In the genomic region with DNA sequence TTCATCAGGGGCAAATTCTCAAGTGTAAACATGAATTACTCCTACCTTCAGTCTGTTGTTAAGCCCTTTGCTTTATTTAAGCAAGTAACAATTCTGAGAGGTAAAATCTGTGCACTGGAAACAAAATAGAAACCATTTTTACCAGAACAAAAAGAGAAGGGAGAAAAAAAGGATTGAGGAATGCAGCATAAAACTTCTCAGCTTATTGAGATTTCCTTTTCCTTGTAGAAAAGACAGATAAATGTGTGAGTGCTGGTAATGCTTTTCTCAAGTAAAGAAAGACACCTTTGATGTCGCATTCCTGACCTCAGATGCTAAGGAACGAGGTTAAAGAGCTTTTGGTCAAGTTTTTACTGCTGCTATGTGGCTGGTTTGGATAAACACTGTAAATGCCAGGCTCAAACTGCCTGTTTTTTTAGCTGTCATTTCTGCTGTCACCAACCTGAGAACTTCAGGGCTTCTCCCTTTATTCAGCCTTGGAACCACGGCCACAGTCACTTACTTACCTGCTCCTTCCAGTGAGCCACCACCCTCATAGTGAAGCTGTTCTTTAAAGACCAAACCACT, we compare ENCODE assay signal across 12 cellular contexts.
DNase-seq lines count a peak whose midpoint lies in the region; TF ChIP-seq lines count a peak whose summit lies in the region.
"Had no signal": no experiment of that assay in that cellular context is flagged by ENCODE, and none has a peak within 500 bp of the region (broad histone marks: within the 10 kb centered on the region; RNA-seq: fewer than 3 reads in every experiment).

No MANE protein-coding gene starts in this region.

- no peaks in the 10 kb centered on the region for H3K9me3 ChIP-seq in HUES6 (ENCODE audit: control insufficient read depth, insufficient read depth, low read depth, low read length)
- H3K9me3 ChIP-seq in ectodermal cell (ENCODE audit: control insufficient read depth, low read length) = no peaks in the 10 kb centered on the region
- no peaks in the 10 kb centered on the region for H3K9me3 ChIP-seq in tibial nerve
- H3K9me3 ChIP-seq: ascending aorta had no signal

- H3K9ac ChIP-seq in HUES6 (ENCODE audit: low read length) = no peak overlapping the region

- H3K36me3 ChIP-seq in HUES6 (ENCODE audit: control insufficient read depth, insufficient read depth, low read length) (no peaks in the 10 kb centered on the region), ectodermal cell (ENCODE audit: control insufficient read depth, insufficient read depth, low read length) (no peaks in the 10 kb centered on the region), tibial nerve (no peaks in the 10 kb centered on the region)
- H3K36me3 ChIP-seq: ascending aorta had no signal

- no peaks in the 10 kb centered on the region for H3K27me3 Mint-ChIP-seq in neural crest cell (ENCODE audit: low read depth)

- TF ChIP-seq EP300 in tibial nerve (IDR thresholded peaks at IDR 0.05) = no peak

- DNase-seq in neural crest cell (ENCODE audit: low read depth, low spot score) (no peak), tibial nerve (ENCODE audit: low spot score in 2 of 2) (no peak), iPS-NIHi11 (ENCODE audit: low spot score) (no peak), NOMO-1 (lab: John Stamatoyannopoulos, UW; ENCODE audit: unreplicated experiment in 2 of 2) (no peak)
- no peak for DNase-seq in activated CD4-positive, alpha-beta T cell treated with anti-CD3 and anti-CD28 coated beads, Interleukin-2, amount 50 U/mL, for 4 hours
- DNase-seq: activated gamma-delta T cell, left colon, NCI-H1105 treated with DMSO at 0.1 percent for 48 hours, trophoblast cell had no signal

- H3K27me3 ChIP-seq in HUES6 (ENCODE audit: control insufficient read depth, insufficient read depth, low read length) (no peaks in the 10 kb centered on the region), ectodermal cell (ENCODE audit: control insufficient read depth, insufficient read depth, low read length, poor library complexity, severe bottlenecking) (no peaks in the 10 kb centered on the region), tibial nerve (no peaks in the 10 kb centered on the region)
- H3K27me3 ChIP-seq: ascending aorta had no signal

- peak overlapping the region; percentile 17; the same call in 1 of the 2 replicates for H3K27ac ChIP-seq in HUES6 (ENCODE audit: low read depth, low read length)
- peak overlapping the region; percentile 87 for H3K27ac ChIP-seq in ectodermal cell (ENCODE audit: insufficient read depth, low read depth, low read length, poor library complexity, severe bottlenecking)
- peak overlapping the region in 3 of 4 donors; percentile 36 to 73 (median 52) for H3K27ac ChIP-seq in tibial nerve

- no peak overlapping the region for H3K4me3 ChIP-seq in HUES6 (ENCODE audit: low read depth, low read length)
- no peak overlapping the region for H3K4me3 ChIP-seq in ectodermal cell (ENCODE audit: insufficient read depth, low read depth, low read length)
- H3K4me3 ChIP-seq in tibial nerve = no peak overlapping the region
- H3K4me3 ChIP-seq: ascending aorta had no signal

- WGBS in ectodermal cell, 2 experiments = 39 to 48% methylated on average over 3 of the region's 3 CpGs
- WGBS in tibial nerve, 2 donors = 25 to 31% methylated on average over 3 of the region's 3 CpGs

- TF ChIP-seq POLR2A in tibial nerve (IDR thresholded peaks at IDR 0.05) = no peak

- H3K4me1 ChIP-seq in HUES6 (ENCODE audit: control insufficient read depth, insufficient read depth, low read length) (peaks cover 36% of the 10 kb centered on the region), ectodermal cell (ENCODE audit: control insufficient read depth, insufficient read depth, low read length) (peaks cover 35% of the 10 kb centered on the region), tibial nerve (peaks cover 0 to 26% (median 0%) of the 10 kb centered on the region in 4 donors)
- H3K4me1 ChIP-seq: ascending aorta had no signal

- TF ChIP-seq CTCF in neural crest cell (conservative IDR thresholded peaks at IDR 0.05) = no peak
- TF ChIP-seq CTCF in tibial nerve (IDR thresholded peaks at IDR 0.05) = no peak

- peaks cover 2% of the 10 kb centered on the region for H3K9me3 Mint-ChIP-seq in neural crest cell

- peak overlapping the region; percentile 20 for H3K4me3 Mint-ChIP-seq in neural crest cell

- H3K4me1 Mint-ChIP-seq in neural crest cell = peaks cover 61% of the 10 kb centered on the region

- H3K27ac Mint-ChIP-seq in neural crest cell (ENCODE audit: unreplicated experiment) = peak overlapping the region; percentile 94

- peaks cover 4% of the 10 kb centered on the region for H3K36me3 Mint-ChIP-seq in neural crest cell (ENCODE audit: low read depth)

Comparison
In these comparisons a context has a peak if more than half of its experiments do, and no peak if none do; other contexts are left out.
1. H3K27ac ChIP-seq: peak in every context shown above with its lines; median percentile 87 in ectodermal cell; 52 in tibial nerve; 17 in HUES6.